In genomic region chr6:84416043-84416657, GRCh38 we compare ENCODE assay signal across 30 cellular contexts.
"Had no signal": no experiment of that assay in that cellular context is flagged by ENCODE, and none has a peak within 500 bp of the region (broad histone marks: within the 10 kb centered on the region; RNA-seq: fewer than 3 reads in every experiment).

No MANE protein-coding gene starts in this region.

- H3K9me3 ChIP-seq: esophagus muscularis mucosa, heart right ventricle, left lung, lower lobe of right lung, tibial nerve had no signal

- H3K36me3 ChIP-seq: brain microvascular endothelial cell, esophagus muscularis mucosa, heart right ventricle, left lung, lower lobe of right lung, tibial nerve had no signal

- DNase-seq: activated CD4-positive, alpha-beta T cell treated with anti-CD3 and anti-CD28 coated beads for 4 hours; activated CD4-positive, alpha-beta T cell treated with anti-CD3 and anti-CD28 coated beads, Interleukin-2, amount 50 U/mL, for 4 hours; activated effector memory CD4-positive, alpha-beta T cell treated with Interleukin-2 at 50 U/mL for 16 hours; activated naive CD4-positive, alpha-beta T cell treated with anti-CD3 and anti-CD28 coated beads for 36 hours; activated naive CD8-positive, alpha-beta T cell treated with anti-CD3 and anti-CD28 coated beads for 36 hours; activated T-cell treated with anti-CD3 and anti-CD28 coated beads for 4 hours; activated T-cell treated with anti-CD3 and anti-CD28 coated beads, Interleukin-2, amount 50 U/mL, for 72 hours; brain microvascular endothelial cell; caudate nucleus; dermis blood vessel endothelial cell; effector CD4-positive, alpha-beta T cell; foreskin fibroblast; heart right ventricle; left lung; lower lobe of right lung; mesendoderm; posterior cingulate gyrus; right cardiac atrium; stimulated activated CD4-positive, alpha-beta T cell treated with anti-CD3 and anti-CD28 coated beads, Interleukin-12 subunit alpha, Interleukin-12 subunit beta, amount 100 ng/mL, for 4 hours; stimulated activated CD4-positive, alpha-beta T cell treated with anti-CD3 and anti-CD28 coated beads, Interleukin-4, amount 100 ng/mL, for 24 hours; stimulated activated naive CD8-positive, alpha-beta T cell treated with anti-CD3 and anti-CD28 coated beads, Interleukin-15, amount 100 ng/mL, for 72 hours; T-helper 9 cell had no signal

- ATAC-seq: activated T-cell treated with anti-CD3 and anti-CD28 coated beads, Interleukin-2, amount 50 U/mL, for 72 hours; heart right ventricle; left lung; lower lobe of right lung; natural killer cell treated with Interleukin-12 subunit alpha and Interleukin-12 subunit beta and Interleukin-15 and Interleukin-18, amount 100 ng/mL, for 72 hours; right cardiac atrium; stimulated activated effector memory CD8-positive, alpha-beta T cell treated with anti-CD3 and anti-CD28 coated beads, Interleukin-12 subunit alpha, Interleukin-12 subunit beta, amount 100 ng/mL, for 72 hours; stimulated activated naive CD8-positive, alpha-beta T cell treated with anti-CD3 and anti-CD28 coated beads, Interleukin-15, amount 100 ng/mL, for 72 hours had no signal

- H3K27ac ChIP-seq: brain microvascular endothelial cell, esophagus muscularis mucosa, heart right ventricle, left lung, lower lobe of right lung, skin epidermis, tibial nerve, VCaP had no signal

- H3K27me3 ChIP-seq: brain microvascular endothelial cell, heart right ventricle, left lung, tibial nerve had no signal

- FAIRE-seq: astrocyte, TTC549 had no signal

- H3K4me3 ChIP-seq: esophagus muscularis mucosa, heart right ventricle, left lung, lower lobe of right lung, skin epidermis, tibial nerve had no signal

- H3K4me1 ChIP-seq: esophagus muscularis mucosa, left lung, lower lobe of right lung had no signal
